Comparison of ENCODE assay signal across 24 cellular contexts in the genomic region with DNA sequence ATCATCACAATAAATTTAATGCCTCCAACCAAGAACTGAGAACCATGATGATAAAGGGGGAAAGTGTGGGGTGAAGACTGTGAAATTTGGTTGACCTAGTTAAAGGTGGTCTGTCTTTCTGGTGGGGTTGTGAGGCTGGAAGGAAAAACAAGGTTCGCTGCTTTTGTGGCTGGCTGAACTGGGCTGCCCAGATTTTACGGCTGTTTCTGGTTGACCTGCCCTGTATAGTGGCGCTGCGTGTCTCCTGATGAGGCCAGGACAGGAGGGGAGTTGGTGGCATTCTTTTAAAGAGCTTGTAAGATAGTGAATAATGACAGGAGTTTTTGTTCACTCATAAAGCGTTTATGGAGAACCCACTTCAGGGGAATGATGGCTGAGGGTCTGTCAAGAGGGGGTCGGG.
"Had no signal": no experiment of that assay in that cellular context is flagged by ENCODE, and none has a peak within 500 bp of the region (broad histone marks: within the 10 kb centered on the region; RNA-seq: fewer than 3 reads in every experiment).

No MANE protein-coding gene starts in this region.

- ATAC-seq: activated naive CD4-positive, alpha-beta T cell treated with anti-CD3 and anti-CD28 coated beads, Interleukin-2, amount 50 U/mL, for 72 hours; activated T-cell treated with anti-CD3 and anti-CD28 coated beads, Interleukin-2, amount 50 U/mL, for 72 hours; esophagus mucosa; WTC11 had no signal

- DNase-seq: activated CD4-positive, alpha-beta memory T cell treated with anti-CD3 and anti-CD28 coated beads, Interleukin-2, amount 10 ng/mL, durations not matched to agents 7 days and 5 days; activated CD4-positive, alpha-beta T cell treated with anti-CD3 and anti-CD28 coated beads for 1 hour; activated CD4-positive, alpha-beta T cell treated with anti-CD3 and anti-CD28 coated beads for 4 hours; activated CD4-positive, alpha-beta T cell treated with anti-CD3 and anti-CD28 coated beads, Interleukin-2, amount 10 ng/mL, durations not matched to agents 7 days and 5 days; activated CD4-positive, alpha-beta T cell treated with anti-CD3 and anti-CD28 coated beads, Interleukin-2, amount 50 U/mL, for 4 hours; activated CD8-positive, alpha-beta memory T cell treated with anti-CD3 and anti-CD28 coated beads, Interleukin-2, amount 50 U/mL, for 48 hours; activated gamma-delta T cell; activated naive CD4-positive, alpha-beta T cell; activated naive CD4-positive, alpha-beta T cell treated with anti-CD3 and anti-CD28 coated beads, Interleukin-2, amount 10 ng/mL, durations not matched to agents 7 days and 5 days; activated naive CD8-positive, alpha-beta T cell treated with anti-CD3 and anti-CD28 coated beads, Interleukin-2, amount 10 ng/mL, durations not matched to agents 7 days and 5 days; activated T-cell treated with anti-CD3 and anti-CD28 coated beads for 4 hours; activated T-cell treated with anti-CD3 and anti-CD28 coated beads, Interleukin-2, amount 50 U/mL, for 24 hours; activated T-cell treated with anti-CD3 and anti-CD28 coated beads, Interleukin-2, amount 50 U/mL, for 72 hours; brain microvascular endothelial cell; dorsolateral prefrontal cortex; effector memory CD4-positive, alpha-beta T cell; endodermal cell; foreskin fibroblast; T-helper 2 cell had no signal

- H3K36me3 Mint-ChIP-seq: activated naive CD4-positive, alpha-beta T cell treated with anti-CD3 and anti-CD28 coated beads, Interleukin-2, amount 10 ng/mL, durations not matched to agents 7 days and 5 days; activated naive CD8-positive, alpha-beta T cell treated with anti-CD3 and anti-CD28 coated beads, Interleukin-2, amount 10 ng/mL, durations not matched to agents 7 days and 5 days had no signal

- H3K27ac Mint-ChIP-seq: activated CD4-positive, alpha-beta memory T cell treated with anti-CD3 and anti-CD28 coated beads, Interleukin-2, amount 10 ng/mL, durations not matched to agents 7 days and 5 days; activated CD4-positive, alpha-beta T cell treated with anti-CD3 and anti-CD28 coated beads, Interleukin-2, amount 10 ng/mL, durations not matched to agents 7 days and 5 days; activated naive CD4-positive, alpha-beta T cell treated with anti-CD3 and anti-CD28 coated beads, Interleukin-2, amount 10 ng/mL, durations not matched to agents 7 days and 5 days; activated naive CD4-positive, alpha-beta T cell treated with anti-CD3 and anti-CD28 coated beads, Interleukin-2, amount 50 U/mL, for 72 hours; activated naive CD8-positive, alpha-beta T cell treated with anti-CD3 and anti-CD28 coated beads, Interleukin-2, amount 10 ng/mL, durations not matched to agents 7 days and 5 days; activated T-cell treated with anti-CD3 and anti-CD28 coated beads, Interleukin-2, amount 50 U/mL, for 24 hours; activated T-cell treated with anti-CD3 and anti-CD28 coated beads, Interleukin-2, amount 50 U/mL, for 72 hours; dendritic cell treated with granulocyte-macrophage colony-stimulating factor and Interleukin-4, amounts not matched to agents 40 ng/mL and 50 ng/mL, for 4 days; endodermal cell; WTC11 had no signal

- H3K4me3 Mint-ChIP-seq: activated CD4-positive, alpha-beta memory T cell treated with anti-CD3 and anti-CD28 coated beads, Interleukin-2, amount 10 ng/mL, durations not matched to agents 7 days and 5 days; activated CD4-positive, alpha-beta T cell treated with anti-CD3 and anti-CD28 coated beads, Interleukin-2, amount 10 ng/mL, durations not matched to agents 7 days and 5 days; activated naive CD4-positive, alpha-beta T cell treated with anti-CD3 and anti-CD28 coated beads, Interleukin-2, amount 10 ng/mL, durations not matched to agents 7 days and 5 days; activated naive CD8-positive, alpha-beta T cell treated with anti-CD3 and anti-CD28 coated beads, Interleukin-2, amount 10 ng/mL, durations not matched to agents 7 days and 5 days; activated T-cell treated with anti-CD3 and anti-CD28 coated beads, Interleukin-2, amount 50 U/mL, for 24 hours; activated T-cell treated with anti-CD3 and anti-CD28 coated beads, Interleukin-2, amount 50 U/mL, for 72 hours; central memory CD8-positive, alpha-beta T cell; dendritic cell treated with granulocyte-macrophage colony-stimulating factor and Interleukin-4, amounts not matched to agents 40 ng/mL and 50 ng/mL, for 4 days; endodermal cell; WTC11 had no signal

- H3K4me1 Mint-ChIP-seq: activated CD4-positive, alpha-beta memory T cell treated with anti-CD3 and anti-CD28 coated beads, Interleukin-2, amount 10 ng/mL, durations not matched to agents 7 days and 5 days; activated CD4-positive, alpha-beta T cell treated with anti-CD3 and anti-CD28 coated beads, Interleukin-2, amount 10 ng/mL, durations not matched to agents 7 days and 5 days; activated naive CD4-positive, alpha-beta T cell treated with anti-CD3 and anti-CD28 coated beads, Interleukin-2, amount 10 ng/mL, durations not matched to agents 7 days and 5 days; activated naive CD8-positive, alpha-beta T cell treated with anti-CD3 and anti-CD28 coated beads, Interleukin-2, amount 10 ng/mL, durations not matched to agents 7 days and 5 days; central memory CD8-positive, alpha-beta T cell; WTC11 had no signal
